In genomic region chr5:15819617-15820016, GRCh38 we compare ENCODE assay signal across 35 cellular contexts.
"Had no signal": no experiment of that assay in that cellular context is flagged by ENCODE, and none has a peak within 500 bp of the region (broad histone marks: within the 10 kb centered on the region; RNA-seq: fewer than 3 reads in every experiment).

No MANE protein-coding gene starts in this region.

- H3K4me3 ChIP-seq: MG63 had no signal

- DNase-seq: Karpas-422, Kasumi-1, MG63, MV-4-11, NCI-H1048, NCI-H1092, NCI-H1092 treated with DMSO at 0.1 percent for 48 hours, NCI-H1105, NCI-H1105 treated with DMSO at 0.1 percent for 48 hours, NCI-H1417, NCI-H1417 treated with DMSO at 0.1 percent for 48 hours, NCI-H1436, NCI-H1436 treated with DMSO at 0.1 percent for 48 hours, NCI-H146, NCI-H1694, NCI-H1694 treated with DMSO at 0.1 percent for 48 hours, NCI-H187, NCI-H187 treated with DMSO at 0.1 percent for 48 hours, NCI-H1930, NCI-H2029, NCI-H2029 treated with DMSO at 0.1 percent for 48 hours, NCI-H2081, NCI-H2081 treated with DMSO at 0.1 percent for 48 hours, NCI-H2107, NCI-H2171, NCI-H2171 treated with DMSO at 0.1 percent for 48 hours, NCI-H2227 treated with DMSO at 0.1 percent for 48 hours, NCI-H226, NCI-H345, NCI-H446, NCI-H446 treated with DMSO at 0.1 percent for 48 hours, NCI-H510A, NCI-H510A treated with DMSO at 0.1 percent for 48 hours, NCI-H524, NCI-H524 treated with DMSO at 0.1 percent for 48 hours had no signal

- H3K27me3 ChIP-seq: MG63 had no signal

- H3K36me3 ChIP-seq: MG63 had no signal
